Comparison of ENCODE assay signal across 1 cellular context in the genomic region with DNA sequence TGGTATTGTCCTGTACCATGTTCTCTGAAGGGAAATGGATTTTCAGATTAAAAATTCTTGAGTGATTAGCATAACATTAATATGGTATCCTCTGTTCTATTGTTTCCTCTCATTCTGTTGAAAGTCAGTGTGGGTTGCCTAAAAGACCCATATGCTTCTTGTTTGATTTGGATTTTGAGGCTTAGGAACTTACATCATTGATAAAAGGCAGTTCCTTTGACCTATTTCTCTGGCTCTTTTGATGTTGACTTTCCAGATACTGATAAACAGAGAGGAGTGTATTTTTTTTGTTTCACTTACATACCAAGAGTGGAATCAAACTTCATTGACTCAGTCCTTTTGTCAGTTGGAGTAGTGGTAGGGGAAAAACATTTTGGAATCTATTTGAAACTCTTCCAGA.
TF ChIP-seq lines count a peak whose summit lies in the region.

No MANE protein-coding gene starts in this region.

TF ChIP-seq in HepG2, 621 proteins besides CTCF, POLR2A, EP300 and RAD21 (continued from another document):
- TF ChIP-seq, protein P1, sequence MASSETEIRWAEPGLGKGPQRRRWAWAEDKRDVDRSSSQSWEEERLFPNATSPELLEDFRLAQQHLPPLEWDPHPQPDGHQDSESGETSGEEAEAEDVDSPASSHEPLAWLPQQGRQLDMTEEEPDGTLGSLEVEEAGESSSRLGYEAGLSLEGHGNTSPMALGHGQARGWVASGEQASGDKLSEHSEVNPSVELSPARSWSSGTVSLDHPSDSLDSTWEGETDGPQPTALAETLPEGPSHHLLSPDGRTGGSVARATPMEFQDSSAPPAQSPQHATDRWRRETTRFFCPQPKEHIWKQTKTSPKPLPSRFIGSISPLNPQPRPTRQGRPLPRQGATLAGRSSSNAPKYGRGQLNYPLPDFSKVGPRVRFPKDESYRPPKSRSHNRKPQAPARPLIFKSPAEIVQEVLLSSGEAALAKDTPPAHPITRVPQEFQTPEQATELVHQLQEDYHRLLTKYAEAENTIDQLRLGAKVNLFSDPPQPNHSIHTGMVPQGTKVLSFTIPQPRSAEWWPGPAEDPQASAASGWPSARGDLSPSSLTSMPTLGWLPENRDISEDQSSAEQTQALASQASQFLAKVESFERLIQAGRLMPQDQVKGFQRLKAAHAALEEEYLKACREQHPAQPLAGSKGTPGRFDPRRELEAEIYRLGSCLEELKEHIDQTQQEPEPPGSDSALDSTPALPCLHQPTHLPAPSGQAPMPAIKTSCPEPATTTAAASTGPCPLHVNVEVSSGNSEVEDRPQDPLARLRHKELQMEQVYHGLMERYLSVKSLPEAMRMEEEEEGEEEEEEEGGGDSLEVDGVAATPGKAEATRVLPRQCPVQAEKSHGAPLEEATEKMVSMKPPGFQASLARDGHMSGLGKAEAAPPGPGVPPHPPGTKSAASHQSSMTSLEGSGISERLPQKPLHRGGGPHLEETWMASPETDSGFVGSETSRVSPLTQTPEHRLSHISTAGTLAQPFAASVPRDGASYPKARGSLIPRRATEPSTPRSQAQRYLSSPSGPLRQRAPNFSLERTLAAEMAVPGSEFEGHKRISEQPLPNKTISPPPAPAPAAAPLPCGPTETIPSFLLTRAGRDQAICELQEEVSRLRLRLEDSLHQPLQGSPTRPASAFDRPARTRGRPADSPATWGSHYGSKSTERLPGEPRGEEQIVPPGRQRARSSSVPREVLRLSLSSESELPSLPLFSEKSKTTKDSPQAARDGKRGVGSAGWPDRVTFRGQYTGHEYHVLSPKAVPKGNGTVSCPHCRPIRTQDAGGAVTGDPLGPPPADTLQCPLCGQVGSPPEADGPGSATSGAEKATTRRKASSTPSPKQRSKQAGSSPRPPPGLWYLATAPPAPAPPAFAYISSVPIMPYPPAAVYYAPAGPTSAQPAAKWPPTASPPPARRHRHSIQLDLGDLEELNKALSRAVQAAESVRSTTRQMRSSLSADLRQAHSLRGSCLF (CRISPR knock-in tag; IDR thresholded peaks at IDR 0.05; ENCODE audit: borderline replicate concordance): no peak
- TF ChIP-seq TCF7 (IDR thresholded peaks at IDR 0.05; ENCODE audit: low read depth) (peak; percentile 71), RXRA (CRISPR knock-in tag; IDR thresholded peaks at IDR 0.05) (no peak), SMAD3 (CRISPR knock-in tag; IDR thresholded peaks at IDR 0.05) (no peak), POLR2AphosphoS2 (IDR thresholded peaks at IDR 0.05; ENCODE audit: low read depth, low read length) (no peak), ZNF790 (CRISPR knock-in tag; IDR thresholded peaks at IDR 0.05; ENCODE audit: borderline replicate concordance) (no peak), PPARG (CRISPR knock-in tag; conservative IDR thresholded peaks at IDR 0.05) (peak; percentile 94), SOX5 (CRISPR knock-in tag; IDR thresholded peaks at IDR 0.05; ENCODE audit: borderline replicate concordance) (peak; percentile 79; the same call in 1 of the 2 replicates), MED1 (CRISPR knock-in tag; IDR thresholded peaks at IDR 0.05) (no peak), GATAD2A (CRISPR knock-in tag; IDR thresholded peaks at IDR 0.05) (0 out of 2 replicates have a peak, but pooled peaks have one; percentile 17), ZNF264 (CRISPR knock-in tag; IDR thresholded peaks at IDR 0.05) (no peak), RARA (CRISPR knock-in tag; IDR thresholded peaks at IDR 0.05) (0 out of 2 replicates have a peak, but pooled peaks have one; percentile 17), SOX13 (IDR thresholded peaks at IDR 0.05) (no peak), SOX13 (CRISPR knock-in tag; conservative IDR thresholded peaks at IDR 0.05 in 1 of 2, IDR thresholded peaks at IDR 0.05 in 1 of 2) (peak in 1 of 2 experiments; percentile 82; a peak in 2 of 4 replicates), FOXP1 (IDR thresholded peaks at IDR 0.05) (no peak), FOXP1 (CRISPR knock-in tag; IDR thresholded peaks at IDR 0.05) (peak; percentile 61; the same call in 1 of the 2 replicates), GTF2F1 (IDR thresholded peaks at IDR 0.05; ENCODE audit: low read length) (no peak), RXRB (CRISPR knock-in tag; IDR thresholded peaks at IDR 0.05; ENCODE audit: borderline replicate concordance) (peak; percentile 68; the same call in 1 of the 2 replicates), FOXA3 (CRISPR knock-in tag; IDR thresholded peaks at IDR 0.05) (peak; percentile 59; the same call in 1 of the 2 replicates), ZNF772 (CRISPR knock-in tag; IDR thresholded peaks at IDR 0.05) (no peak), NFIC (IDR thresholded peaks at IDR 0.05; ENCODE audit: low read length) (peak; percentile 43; the same call in 1 of the 2 replicates), ZNF773 (CRISPR knock-in tag; IDR thresholded peaks at IDR 0.05; ENCODE audit: borderline replicate concordance) (no peak), ZNF34 (CRISPR knock-in tag; IDR thresholded peaks at IDR 0.05; ENCODE audit: borderline replicate concordance) (no peak), HDAC2 (CRISPR knock-in tag; IDR thresholded peaks at IDR 0.05) (0 out of 2 replicates have a peak, but pooled peaks have one; percentile 16), MIXL1 (CRISPR knock-in tag; IDR thresholded peaks at IDR 0.05) (no peak)
- TF ChIP-seq, protein P2, sequence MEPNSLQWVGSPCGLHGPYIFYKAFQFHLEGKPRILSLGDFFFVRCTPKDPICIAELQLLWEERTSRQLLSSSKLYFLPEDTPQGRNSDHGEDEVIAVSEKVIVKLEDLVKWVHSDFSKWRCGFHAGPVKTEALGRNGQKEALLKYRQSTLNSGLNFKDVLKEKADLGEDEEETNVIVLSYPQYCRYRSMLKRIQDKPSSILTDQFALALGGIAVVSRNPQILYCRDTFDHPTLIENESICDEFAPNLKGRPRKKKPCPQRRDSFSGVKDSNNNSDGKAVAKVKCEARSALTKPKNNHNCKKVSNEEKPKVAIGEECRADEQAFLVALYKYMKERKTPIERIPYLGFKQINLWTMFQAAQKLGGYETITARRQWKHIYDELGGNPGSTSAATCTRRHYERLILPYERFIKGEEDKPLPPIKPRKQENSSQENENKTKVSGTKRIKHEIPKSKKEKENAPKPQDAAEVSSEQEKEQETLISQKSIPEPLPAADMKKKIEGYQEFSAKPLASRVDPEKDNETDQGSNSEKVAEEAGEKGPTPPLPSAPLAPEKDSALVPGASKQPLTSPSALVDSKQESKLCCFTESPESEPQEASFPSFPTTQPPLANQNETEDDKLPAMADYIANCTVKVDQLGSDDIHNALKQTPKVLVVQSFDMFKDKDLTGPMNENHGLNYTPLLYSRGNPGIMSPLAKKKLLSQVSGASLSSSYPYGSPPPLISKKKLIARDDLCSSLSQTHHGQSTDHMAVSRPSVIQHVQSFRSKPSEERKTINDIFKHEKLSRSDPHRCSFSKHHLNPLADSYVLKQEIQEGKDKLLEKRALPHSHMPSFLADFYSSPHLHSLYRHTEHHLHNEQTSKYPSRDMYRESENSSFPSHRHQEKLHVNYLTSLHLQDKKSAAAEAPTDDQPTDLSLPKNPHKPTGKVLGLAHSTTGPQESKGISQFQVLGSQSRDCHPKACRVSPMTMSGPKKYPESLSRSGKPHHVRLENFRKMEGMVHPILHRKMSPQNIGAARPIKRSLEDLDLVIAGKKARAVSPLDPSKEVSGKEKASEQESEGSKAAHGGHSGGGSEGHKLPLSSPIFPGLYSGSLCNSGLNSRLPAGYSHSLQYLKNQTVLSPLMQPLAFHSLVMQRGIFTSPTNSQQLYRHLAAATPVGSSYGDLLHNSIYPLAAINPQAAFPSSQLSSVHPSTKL (CRISPR knock-in tag; IDR thresholded peaks at IDR 0.05): peak; percentile 63
- TF ChIP-seq, protein P3, sequence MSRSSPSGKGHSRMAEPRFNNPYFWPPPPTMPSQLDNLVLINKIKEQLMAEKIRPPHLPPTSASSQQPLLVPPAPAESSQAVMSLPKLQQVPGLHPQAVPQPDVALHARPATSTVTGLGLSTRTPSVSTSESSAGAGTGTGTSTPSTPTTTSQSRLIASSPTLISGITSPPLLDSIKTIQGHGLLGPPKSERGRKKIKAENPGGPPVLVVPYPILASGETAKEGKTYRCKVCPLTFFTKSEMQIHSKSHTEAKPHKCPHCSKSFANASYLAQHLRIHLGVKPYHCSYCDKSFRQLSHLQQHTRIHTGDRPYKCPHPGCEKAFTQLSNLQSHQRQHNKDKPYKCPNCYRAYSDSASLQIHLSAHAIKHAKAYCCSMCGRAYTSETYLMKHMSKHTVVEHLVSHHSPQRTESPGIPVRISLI (CRISPR knock-in tag; IDR thresholded peaks at IDR 0.05; ENCODE audit: borderline replicate concordance): peak; percentile 48; the same call in 1 of the 2 replicates
- TF ChIP-seq, protein P4, sequence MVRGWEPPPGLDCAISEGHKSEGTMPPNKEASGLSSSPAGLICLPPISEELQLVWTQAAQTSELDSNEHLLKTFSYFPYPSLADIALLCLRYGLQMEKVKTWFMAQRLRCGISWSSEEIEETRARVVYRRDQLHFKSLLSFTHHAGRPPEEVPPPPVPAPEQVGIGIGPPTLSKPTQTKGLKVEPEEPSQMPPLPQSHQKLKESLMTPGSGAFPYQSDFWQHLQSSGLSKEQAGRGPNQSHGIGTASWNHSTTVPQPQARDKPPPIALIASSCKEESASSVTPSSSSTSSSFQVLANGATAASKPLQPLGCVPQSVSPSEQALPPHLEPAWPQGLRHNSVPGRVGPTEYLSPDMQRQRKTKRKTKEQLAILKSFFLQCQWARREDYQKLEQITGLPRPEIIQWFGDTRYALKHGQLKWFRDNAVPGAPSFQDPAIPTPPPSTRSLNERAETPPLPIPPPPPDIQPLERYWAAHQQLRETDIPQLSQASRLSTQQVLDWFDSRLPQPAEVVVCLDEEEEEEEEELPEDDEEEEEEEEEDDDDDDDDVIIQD (CRISPR knock-in tag; IDR thresholded peaks at IDR 0.05; ENCODE audit: low read depth): peak; percentile 77; the same call in 1 of the 2 replicates
- TF ChIP-seq, protein P5, sequence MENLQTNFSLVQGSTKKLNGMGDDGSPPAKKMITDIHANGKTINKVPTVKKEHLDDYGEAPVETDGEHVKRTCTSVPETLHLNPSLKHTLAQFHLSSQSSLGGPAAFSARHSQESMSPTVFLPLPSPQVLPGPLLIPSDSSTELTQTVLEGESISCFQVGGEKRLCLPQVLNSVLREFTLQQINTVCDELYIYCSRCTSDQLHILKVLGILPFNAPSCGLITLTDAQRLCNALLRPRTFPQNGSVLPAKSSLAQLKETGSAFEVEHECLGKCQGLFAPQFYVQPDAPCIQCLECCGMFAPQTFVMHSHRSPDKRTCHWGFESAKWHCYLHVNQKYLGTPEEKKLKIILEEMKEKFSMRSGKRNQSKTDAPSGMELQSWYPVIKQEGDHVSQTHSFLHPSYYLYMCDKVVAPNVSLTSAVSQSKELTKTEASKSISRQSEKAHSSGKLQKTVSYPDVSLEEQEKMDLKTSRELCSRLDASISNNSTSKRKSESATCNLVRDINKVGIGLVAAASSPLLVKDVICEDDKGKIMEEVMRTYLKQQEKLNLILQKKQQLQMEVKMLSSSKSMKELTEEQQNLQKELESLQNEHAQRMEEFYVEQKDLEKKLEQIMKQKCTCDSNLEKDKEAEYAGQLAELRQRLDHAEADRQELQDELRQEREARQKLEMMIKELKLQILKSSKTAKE (CRISPR knock-in tag; IDR thresholded peaks at IDR 0.05; ENCODE audit: borderline replicate concordance): no peak
- TF ChIP-seq, protein P6, sequence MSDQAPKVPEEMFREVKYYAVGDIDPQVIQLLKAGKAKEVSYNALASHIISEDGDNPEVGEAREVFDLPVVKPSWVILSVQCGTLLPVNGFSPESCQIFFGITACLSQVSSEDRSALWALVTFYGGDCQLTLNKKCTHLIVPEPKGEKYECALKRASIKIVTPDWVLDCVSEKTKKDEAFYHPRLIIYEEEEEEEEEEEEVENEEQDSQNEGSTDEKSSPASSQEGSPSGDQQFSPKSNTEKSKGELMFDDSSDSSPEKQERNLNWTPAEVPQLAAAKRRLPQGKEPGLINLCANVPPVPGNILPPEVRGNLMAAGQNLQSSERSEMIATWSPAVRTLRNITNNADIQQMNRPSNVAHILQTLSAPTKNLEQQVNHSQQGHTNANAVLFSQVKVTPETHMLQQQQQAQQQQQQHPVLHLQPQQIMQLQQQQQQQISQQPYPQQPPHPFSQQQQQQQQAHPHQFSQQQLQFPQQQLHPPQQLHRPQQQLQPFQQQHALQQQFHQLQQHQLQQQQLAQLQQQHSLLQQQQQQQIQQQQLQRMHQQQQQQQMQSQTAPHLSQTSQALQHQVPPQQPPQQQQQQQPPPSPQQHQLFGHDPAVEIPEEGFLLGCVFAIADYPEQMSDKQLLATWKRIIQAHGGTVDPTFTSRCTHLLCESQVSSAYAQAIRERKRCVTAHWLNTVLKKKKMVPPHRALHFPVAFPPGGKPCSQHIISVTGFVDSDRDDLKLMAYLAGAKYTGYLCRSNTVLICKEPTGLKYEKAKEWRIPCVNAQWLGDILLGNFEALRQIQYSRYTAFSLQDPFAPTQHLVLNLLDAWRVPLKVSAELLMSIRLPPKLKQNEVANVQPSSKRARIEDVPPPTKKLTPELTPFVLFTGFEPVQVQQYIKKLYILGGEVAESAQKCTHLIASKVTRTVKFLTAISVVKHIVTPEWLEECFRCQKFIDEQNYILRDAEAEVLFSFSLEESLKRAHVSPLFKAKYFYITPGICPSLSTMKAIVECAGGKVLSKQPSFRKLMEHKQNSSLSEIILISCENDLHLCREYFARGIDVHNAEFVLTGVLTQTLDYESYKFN (CRISPR knock-in tag; conservative IDR thresholded peaks at IDR 0.05): peak; percentile 73
